ENCODE assay signal across 23 cellular contexts in genomic region chr1:5901841-5902240, GRCh38.
"Had no signal": no experiment of that assay in that cellular context is flagged by ENCODE, and none has a peak within 500 bp of the region (broad histone marks: within the 10 kb centered on the region; RNA-seq: fewer than 3 reads in every experiment).

No MANE protein-coding gene starts in this region.

- H3K27ac Mint-ChIP-seq: activated CD4-positive, alpha-beta memory T cell treated with anti-CD3 and anti-CD28 coated beads, Interleukin-2, amount 10 ng/mL, durations not matched to agents 7 days and 5 days; activated naive CD8-positive, alpha-beta T cell treated with anti-CD3 and anti-CD28 coated beads, Interleukin-2, amount 50 U/mL, for 24 hours; activated T-cell treated with anti-CD3 and anti-CD28 coated beads, Interleukin-2, amount 50 U/mL, for 72 hours; memory B cell; naive B cell; stimulated activated naive B cell treated with anti-CD40 and anti-IgM and Interleukin-4, amounts not matched to agents 10 μg/mL and 1 μg/mL and 100 μg/mL, for 72 hours had no signal

- H3K4me1 Mint-ChIP-seq: activated naive CD8-positive, alpha-beta T cell treated with anti-CD3 and anti-CD28 coated beads, Interleukin-2, amount 50 U/mL, for 24 hours; memory B cell; naive B cell; stimulated activated naive B cell treated with anti-CD40 and anti-IgM and Interleukin-4, amounts not matched to agents 10 μg/mL and 1 μg/mL and 100 μg/mL, for 72 hours had no signal

- H3K9me3 ChIP-seq: body of pancreas, mucosa of descending colon, right lobe of liver, transverse colon had no signal

- H3K27ac ChIP-seq: body of pancreas, cardiac muscle cell, right lobe of liver, skin epidermis, transverse colon had no signal

- H3K4me1 ChIP-seq: body of pancreas, right lobe of liver, transverse colon had no signal

- H3K27me3 ChIP-seq: body of pancreas, cardiac muscle cell, right lobe of liver, transverse colon had no signal

- H3K4me3 Mint-ChIP-seq: activated CD4-positive, alpha-beta memory T cell treated with anti-CD3 and anti-CD28 coated beads, Interleukin-2, amount 10 ng/mL, durations not matched to agents 7 days and 5 days; activated naive CD8-positive, alpha-beta T cell treated with anti-CD3 and anti-CD28 coated beads, Interleukin-2, amount 50 U/mL, for 24 hours; activated T-cell treated with anti-CD3 and anti-CD28 coated beads, Interleukin-2, amount 50 U/mL, for 72 hours; memory B cell; naive B cell; neural crest cell; stimulated activated naive B cell treated with anti-CD40 and anti-IgM and Interleukin-4, amounts not matched to agents 10 μg/mL and 1 μg/mL and 100 μg/mL, for 72 hours had no signal

- ATAC-seq: activated naive CD8-positive, alpha-beta T cell treated with anti-CD3 and anti-CD28 coated beads, Interleukin-2, amount 50 U/mL, for 24 hours; activated T-cell treated with anti-CD3 and anti-CD28 coated beads, Interleukin-2, amount 50 U/mL, for 72 hours; body of pancreas; left ventricle myocardium superior; mucosa of descending colon; right lobe of liver; stimulated activated naive B cell treated with anti-CD40 and anti-IgM and Interleukin-4, amounts not matched to agents 10 μg/mL and 1 μg/mL and 100 μg/mL, for 72 hours had no signal

- H3K4me3 ChIP-seq: body of pancreas, cardiac muscle cell, mucosa of descending colon, right lobe of liver, skin epidermis, transverse colon had no signal

- H3K27me3 Mint-ChIP-seq: activated CD4-positive, alpha-beta memory T cell treated with anti-CD3 and anti-CD28 coated beads, Interleukin-2, amount 10 ng/mL, durations not matched to agents 7 days and 5 days; activated naive CD8-positive, alpha-beta T cell treated with anti-CD3 and anti-CD28 coated beads, Interleukin-2, amount 50 U/mL, for 24 hours; memory B cell; naive B cell; stimulated activated naive B cell treated with anti-CD40 and anti-IgM and Interleukin-4, amounts not matched to agents 10 μg/mL and 1 μg/mL and 100 μg/mL, for 72 hours had no signal

- H3K36me3 ChIP-seq: right lobe of liver had no signal

- DNase-seq: activated CD4-positive, alpha-beta memory T cell treated with anti-CD3 and anti-CD28 coated beads, Interleukin-2, amount 10 ng/mL, durations not matched to agents 7 days and 5 days; activated CD4-positive, alpha-beta T cell treated with anti-CD3 and anti-CD28 coated beads for 48 hours; activated gamma-delta T cell; activated naive CD4-positive, alpha-beta T cell treated with anti-CD3 and anti-CD28 coated beads, Interleukin-2, amount 50 U/mL, for 16 hours; activated naive CD8-positive, alpha-beta T cell treated with anti-CD3 and anti-CD28 coated beads, Interleukin-2, amount 50 U/mL, for 24 hours; activated T-cell treated with anti-CD3 and anti-CD28 coated beads, Interleukin-2, amount 50 U/mL, for 72 hours; anterior cingulate cortex; body of pancreas; erythroblast; foreskin fibroblast; left ventricle myocardium superior; mucosa of descending colon; naive B cell; occipital lobe; stimulated activated CD4-positive, alpha-beta T cell treated with anti-CD3 and anti-CD28 coated beads, Interleukin-2, amount 100 ng/mL, for 24 hours; stimulated activated naive B cell treated with anti-CD40 and anti-IgM and Interleukin-4, amounts not matched to agents 10 μg/mL and 1 μg/mL and 100 μg/mL, for 72 hours; T1000; transverse colon had no signal

- H3K9me3 Mint-ChIP-seq: activated CD4-positive, alpha-beta memory T cell treated with anti-CD3 and anti-CD28 coated beads, Interleukin-2, amount 10 ng/mL, durations not matched to agents 7 days and 5 days; activated naive CD8-positive, alpha-beta T cell treated with anti-CD3 and anti-CD28 coated beads, Interleukin-2, amount 50 U/mL, for 24 hours; activated T-cell treated with anti-CD3 and anti-CD28 coated beads, Interleukin-2, amount 50 U/mL, for 72 hours; memory B cell; naive B cell; neural crest cell; stimulated activated naive B cell treated with anti-CD40 and anti-IgM and Interleukin-4, amounts not matched to agents 10 μg/mL and 1 μg/mL and 100 μg/mL, for 72 hours had no signal

- H3K36me3 Mint-ChIP-seq: naive B cell had no signal
